In the genomic region with DNA sequence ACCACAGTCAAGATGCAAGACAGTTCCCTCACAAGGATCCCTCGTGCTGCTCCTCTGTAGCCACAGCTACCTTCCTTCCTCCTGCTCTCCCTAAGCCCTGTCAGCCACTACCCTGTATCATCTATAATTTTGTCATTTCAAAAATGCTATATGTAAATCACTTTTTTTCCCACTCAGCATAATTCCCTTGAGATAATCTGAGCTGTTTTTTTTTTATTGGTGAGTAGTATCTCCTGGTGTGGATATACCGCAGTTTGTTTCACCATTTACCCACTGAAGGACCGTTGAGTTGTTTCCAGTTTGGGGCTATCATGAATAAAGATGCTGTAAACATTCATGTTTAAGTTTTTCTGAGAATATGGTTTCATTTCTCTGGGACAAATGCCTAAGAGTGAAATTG, we compare ENCODE assay signal across 1 cellular context.
TF ChIP-seq lines count a peak whose summit lies in the region.

No MANE protein-coding gene starts in this region.

TF ChIP-seq in SK-N-SH treated with all-trans-retinoic acid at 6 μM for 48 hours, 23 proteins besides CTCF, POLR2A, EP300 and RAD21 (continued from another document):
- TF ChIP-seq, protein P1, sequence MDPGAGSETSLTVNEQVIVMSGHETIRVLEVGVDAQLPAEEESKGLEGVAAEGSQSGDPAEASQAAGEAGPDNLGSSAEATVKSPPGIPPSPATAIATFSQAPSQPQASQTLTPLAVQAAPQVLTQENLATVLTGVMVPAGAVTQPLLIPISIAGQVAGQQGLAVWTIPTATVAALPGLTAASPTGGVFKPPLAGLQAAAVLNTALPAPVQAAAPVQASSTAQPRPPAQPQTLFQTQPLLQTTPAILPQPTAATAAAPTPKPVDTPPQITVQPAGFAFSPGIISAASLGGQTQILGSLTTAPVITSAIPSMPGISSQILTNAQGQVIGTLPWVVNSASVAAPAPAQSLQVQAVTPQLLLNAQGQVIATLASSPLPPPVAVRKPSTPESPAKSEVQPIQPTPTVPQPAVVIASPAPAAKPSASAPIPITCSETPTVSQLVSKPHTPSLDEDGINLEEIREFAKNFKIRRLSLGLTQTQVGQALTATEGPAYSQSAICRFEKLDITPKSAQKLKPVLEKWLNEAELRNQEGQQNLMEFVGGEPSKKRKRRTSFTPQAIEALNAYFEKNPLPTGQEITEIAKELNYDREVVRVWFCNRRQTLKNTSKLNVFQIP (CRISPR knock-in tag; IDR thresholded peaks at IDR 0.05; ENCODE audit: borderline replicate concordance, low read depth), result no peak
- TF ChIP-seq, protein P2, sequence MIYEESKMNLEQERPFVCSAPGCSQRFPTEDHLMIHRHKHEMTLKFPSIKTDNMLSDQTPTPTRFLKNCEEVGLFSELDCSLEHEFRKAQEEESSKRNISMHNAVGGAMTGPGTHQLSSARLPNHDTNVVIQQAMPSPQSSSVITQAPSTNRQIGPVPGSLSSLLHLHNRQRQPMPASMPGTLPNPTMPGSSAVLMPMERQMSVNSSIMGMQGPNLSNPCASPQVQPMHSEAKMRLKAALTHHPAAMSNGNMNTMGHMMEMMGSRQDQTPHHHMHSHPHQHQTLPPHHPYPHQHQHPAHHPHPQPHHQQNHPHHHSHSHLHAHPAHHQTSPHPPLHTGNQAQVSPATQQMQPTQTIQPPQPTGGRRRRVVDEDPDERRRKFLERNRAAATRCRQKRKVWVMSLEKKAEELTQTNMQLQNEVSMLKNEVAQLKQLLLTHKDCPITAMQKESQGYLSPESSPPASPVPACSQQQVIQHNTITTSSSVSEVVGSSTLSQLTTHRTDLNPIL (CRISPR knock-in tag; IDR thresholded peaks at IDR 0.05; ENCODE audit: low read depth), result no peak
- peak; percentile 89 for TF ChIP-seq ZNF8 (CRISPR knock-in tag; IDR thresholded peaks at IDR 0.05)
- TF ChIP-seq OSR1 (CRISPR knock-in tag; IDR thresholded peaks at IDR 0.05), result no peak
